In the genomic region with DNA sequence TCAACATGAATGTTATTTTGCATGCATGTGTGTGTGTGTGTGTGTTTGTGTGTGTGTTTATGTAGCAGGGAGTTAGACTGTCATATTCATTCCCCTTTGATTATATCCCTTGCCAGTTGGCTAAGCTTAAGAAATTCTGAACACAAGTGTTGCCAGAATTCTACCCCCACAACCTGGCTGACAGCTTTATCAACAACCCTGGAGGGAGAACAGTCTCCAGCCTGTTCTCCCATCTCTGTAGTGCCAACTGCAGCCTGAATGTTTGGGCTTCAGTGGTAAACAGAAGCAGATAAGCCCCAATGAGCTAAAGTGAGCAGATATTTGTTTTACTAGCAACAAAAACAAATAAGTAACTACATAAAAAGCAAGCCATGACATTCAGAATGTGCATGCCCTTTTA, we compare ENCODE assay signal across 15 cellular contexts.
"Had no signal": no experiment of that assay in that cellular context is flagged by ENCODE, and none has a peak within 500 bp of the region (broad histone marks: within the 10 kb centered on the region; RNA-seq: fewer than 3 reads in every experiment).

No MANE protein-coding gene starts in this region.

- H3K27ac ChIP-seq: colonic mucosa, esophagus muscularis mucosa, foreskin keratinocyte, tibial artery had no signal

- H3K4me3 Mint-ChIP-seq: activated CD4-positive, alpha-beta memory T cell treated with anti-CD3 and anti-CD28 coated beads for 36 hours; activated CD4-positive, alpha-beta T cell treated with anti-CD3 and anti-CD28 coated beads for 36 hours; activated naive CD4-positive, alpha-beta T cell treated with anti-CD3 and anti-CD28 coated beads, Interleukin-2, amount 10 ng/mL, durations not matched to agents 7 days and 5 days; activated T-cell treated with anti-CD3 and anti-CD28 coated beads, Interleukin-2, amount 50 U/mL, for 24 hours; natural killer cell; stimulated activated naive B cell treated with anti-CD40 and anti-IgM and Interleukin-4, amounts not matched to agents 10 μg/mL and 1 μg/mL and 100 μg/mL, for 72 hours; T-helper 17 cell had no signal

- H3K36me3 Mint-ChIP-seq: activated CD4-positive, alpha-beta memory T cell treated with anti-CD3 and anti-CD28 coated beads for 36 hours; activated naive CD4-positive, alpha-beta T cell treated with anti-CD3 and anti-CD28 coated beads, Interleukin-2, amount 10 ng/mL, durations not matched to agents 7 days and 5 days; natural killer cell; stimulated activated naive B cell treated with anti-CD40 and anti-IgM and Interleukin-4, amounts not matched to agents 10 μg/mL and 1 μg/mL and 100 μg/mL, for 72 hours had no signal

- H3K4me3 ChIP-seq: colonic mucosa, esophagus muscularis mucosa, tibial artery had no signal

- H3K27ac Mint-ChIP-seq: activated CD4-positive, alpha-beta memory T cell treated with anti-CD3 and anti-CD28 coated beads for 36 hours; activated CD4-positive, alpha-beta T cell treated with anti-CD3 and anti-CD28 coated beads for 36 hours; activated naive CD4-positive, alpha-beta T cell treated with anti-CD3 and anti-CD28 coated beads, Interleukin-2, amount 10 ng/mL, durations not matched to agents 7 days and 5 days; activated T-cell treated with anti-CD3 and anti-CD28 coated beads, Interleukin-2, amount 50 U/mL, for 24 hours; natural killer cell; stimulated activated naive B cell treated with anti-CD40 and anti-IgM and Interleukin-4, amounts not matched to agents 10 μg/mL and 1 μg/mL and 100 μg/mL, for 72 hours; T-helper 17 cell had no signal

- H3K4me1 ChIP-seq: colonic mucosa, foreskin keratinocyte had no signal

- H3K27me3 ChIP-seq: colonic mucosa, esophagus muscularis mucosa, foreskin keratinocyte, tibial artery had no signal

- H3K36me3 ChIP-seq: colonic mucosa, esophagus muscularis mucosa, tibial artery had no signal

- DNase-seq: activated CD4-positive, alpha-beta memory T cell treated with anti-CD3 and anti-CD28 coated beads for 36 hours; activated CD4-positive, alpha-beta T cell treated with anti-CD3 and anti-CD28 coated beads for 36 hours; activated naive CD4-positive, alpha-beta T cell treated with anti-CD3 and anti-CD28 coated beads, Interleukin-2, amount 10 ng/mL, durations not matched to agents 7 days and 5 days; activated T-cell treated with anti-CD3 and anti-CD28 coated beads, Interleukin-2, amount 50 U/mL, for 24 hours; caudate nucleus; colonic mucosa; foreskin keratinocyte; natural killer cell; nucleus accumbens; stimulated activated CD4-positive, alpha-beta T cell treated with anti-CD3 and anti-CD28 coated beads, Interleukin-2, amount 100 ng/mL, for 48 hours; stimulated activated naive B cell treated with anti-CD40 and anti-IgM and Interleukin-4, amounts not matched to agents 10 μg/mL and 1 μg/mL and 100 μg/mL, for 72 hours; T-helper 17 cell; tibial artery had no signal

- ATAC-seq: activated CD4-positive, alpha-beta T cell treated with anti-CD3 and anti-CD28 coated beads for 36 hours; foreskin keratinocyte; left lobe of liver; natural killer cell; stimulated activated naive B cell treated with anti-CD40 and anti-IgM and Interleukin-4, amounts not matched to agents 10 μg/mL and 1 μg/mL and 100 μg/mL, for 72 hours; T-helper 17 cell had no signal

- H3K4me1 Mint-ChIP-seq: activated CD4-positive, alpha-beta T cell treated with anti-CD3 and anti-CD28 coated beads for 36 hours; activated naive CD4-positive, alpha-beta T cell treated with anti-CD3 and anti-CD28 coated beads, Interleukin-2, amount 10 ng/mL, durations not matched to agents 7 days and 5 days; natural killer cell; stimulated activated naive B cell treated with anti-CD40 and anti-IgM and Interleukin-4, amounts not matched to agents 10 μg/mL and 1 μg/mL and 100 μg/mL, for 72 hours; T-helper 17 cell had no signal

- H3K9me3 Mint-ChIP-seq: activated CD4-positive, alpha-beta memory T cell treated with anti-CD3 and anti-CD28 coated beads for 36 hours; activated naive CD4-positive, alpha-beta T cell treated with anti-CD3 and anti-CD28 coated beads, Interleukin-2, amount 10 ng/mL, durations not matched to agents 7 days and 5 days; activated T-cell treated with anti-CD3 and anti-CD28 coated beads, Interleukin-2, amount 50 U/mL, for 24 hours; stimulated activated naive B cell treated with anti-CD40 and anti-IgM and Interleukin-4, amounts not matched to agents 10 μg/mL and 1 μg/mL and 100 μg/mL, for 72 hours had no signal

- H3K9me3 ChIP-seq: colonic mucosa, esophagus muscularis mucosa, tibial artery had no signal
